Comparison of ENCODE assay signal across 1 cellular context in the genomic region with DNA sequence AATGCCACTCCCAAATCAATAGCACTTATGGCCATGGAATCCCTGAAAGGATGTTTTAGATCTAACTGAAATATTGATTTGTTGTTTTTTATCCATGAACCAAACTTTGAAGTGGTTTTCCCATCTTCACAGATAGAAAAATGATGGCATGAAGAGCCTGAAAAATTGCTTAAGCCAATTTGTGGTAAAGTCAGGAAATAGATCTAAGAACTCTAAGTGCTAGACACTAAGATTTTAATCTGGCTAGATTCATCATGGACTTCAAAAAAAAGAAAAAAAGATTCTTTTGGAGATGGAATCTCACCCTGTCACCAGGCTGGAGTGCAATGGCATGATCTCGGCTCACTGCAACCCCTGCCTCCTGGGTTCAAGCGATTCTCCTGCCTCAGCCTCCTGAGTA.
TF ChIP-seq lines count a peak whose summit lies in the region.

No MANE protein-coding gene starts in this region.

TF ChIP-seq in SK-N-SH treated with all-trans-retinoic acid at 6 μM for 48 hours, 23 proteins besides CTCF, POLR2A, EP300 and RAD21 (continued from another document):
- TF ChIP-seq, protein P1, sequence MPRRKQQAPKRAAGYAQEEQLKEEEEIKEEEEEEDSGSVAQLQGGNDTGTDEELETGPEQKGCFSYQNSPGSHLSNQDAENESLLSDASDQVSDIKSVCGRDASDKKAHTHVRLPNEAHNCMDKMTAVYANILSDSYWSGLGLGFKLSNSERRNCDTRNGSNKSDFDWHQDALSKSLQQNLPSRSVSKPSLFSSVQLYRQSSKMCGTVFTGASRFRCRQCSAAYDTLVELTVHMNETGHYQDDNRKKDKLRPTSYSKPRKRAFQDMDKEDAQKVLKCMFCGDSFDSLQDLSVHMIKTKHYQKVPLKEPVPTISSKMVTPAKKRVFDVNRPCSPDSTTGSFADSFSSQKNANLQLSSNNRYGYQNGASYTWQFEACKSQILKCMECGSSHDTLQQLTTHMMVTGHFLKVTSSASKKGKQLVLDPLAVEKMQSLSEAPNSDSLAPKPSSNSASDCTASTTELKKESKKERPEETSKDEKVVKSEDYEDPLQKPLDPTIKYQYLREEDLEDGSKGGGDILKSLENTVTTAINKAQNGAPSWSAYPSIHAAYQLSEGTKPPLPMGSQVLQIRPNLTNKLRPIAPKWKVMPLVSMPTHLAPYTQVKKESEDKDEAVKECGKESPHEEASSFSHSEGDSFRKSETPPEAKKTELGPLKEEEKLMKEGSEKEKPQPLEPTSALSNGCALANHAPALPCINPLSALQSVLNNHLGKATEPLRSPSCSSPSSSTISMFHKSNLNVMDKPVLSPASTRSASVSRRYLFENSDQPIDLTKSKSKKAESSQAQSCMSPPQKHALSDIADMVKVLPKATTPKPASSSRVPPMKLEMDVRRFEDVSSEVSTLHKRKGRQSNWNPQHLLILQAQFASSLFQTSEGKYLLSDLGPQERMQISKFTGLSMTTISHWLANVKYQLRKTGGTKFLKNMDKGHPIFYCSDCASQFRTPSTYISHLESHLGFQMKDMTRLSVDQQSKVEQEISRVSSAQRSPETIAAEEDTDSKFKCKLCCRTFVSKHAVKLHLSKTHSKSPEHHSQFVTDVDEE (CRISPR knock-in tag; IDR thresholded peaks at IDR 0.05): no peak
- TF ChIP-seq, protein P2, sequence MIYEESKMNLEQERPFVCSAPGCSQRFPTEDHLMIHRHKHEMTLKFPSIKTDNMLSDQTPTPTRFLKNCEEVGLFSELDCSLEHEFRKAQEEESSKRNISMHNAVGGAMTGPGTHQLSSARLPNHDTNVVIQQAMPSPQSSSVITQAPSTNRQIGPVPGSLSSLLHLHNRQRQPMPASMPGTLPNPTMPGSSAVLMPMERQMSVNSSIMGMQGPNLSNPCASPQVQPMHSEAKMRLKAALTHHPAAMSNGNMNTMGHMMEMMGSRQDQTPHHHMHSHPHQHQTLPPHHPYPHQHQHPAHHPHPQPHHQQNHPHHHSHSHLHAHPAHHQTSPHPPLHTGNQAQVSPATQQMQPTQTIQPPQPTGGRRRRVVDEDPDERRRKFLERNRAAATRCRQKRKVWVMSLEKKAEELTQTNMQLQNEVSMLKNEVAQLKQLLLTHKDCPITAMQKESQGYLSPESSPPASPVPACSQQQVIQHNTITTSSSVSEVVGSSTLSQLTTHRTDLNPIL (CRISPR knock-in tag; IDR thresholded peaks at IDR 0.05; ENCODE audit: low read depth): no peak
- no peak for TF ChIP-seq ESRRG (CRISPR knock-in tag; IDR thresholded peaks at IDR 0.05)
